8 cellular contexts compared by ENCODE assay signal in genomic region chr13:95624020-95624419, GRCh38. TPM values are rescaled to one million over a fixed set of nuclear protein-coding genes. Genes with fewer than 3 reads are reported as not detected.
DNase-seq lines count a peak whose midpoint lies in the region; ATAC-seq, FAIRE-seq and TF ChIP-seq lines count a peak whose summit lies in the region.

No MANE protein-coding gene starts in this region.

- H3K4me3 ChIP-seq in GM12878 (no peak overlapping the region), tibial artery (no peak overlapping the region)

- H3K4me1 Mint-ChIP-seq in activated CD4-positive, alpha-beta memory T cell treated with anti-CD3 and anti-CD28 coated beads for 36 hours (ENCODE audit: low read depth), result no peaks in the 10 kb centered on the region
- no peaks in the 10 kb centered on the region for H3K4me1 Mint-ChIP-seq in activated CD4-positive, alpha-beta memory T cell treated with anti-CD3 and anti-CD28 coated beads, Interleukin-2, amount 10 ng/mL, durations not matched to agents 7 days and 5 days

- POLR2A ChIA-PET in activated CD4-positive, alpha-beta memory T cell treated with anti-CD3 and anti-CD28 coated beads for 36 hours (lab: Charles Lee), result interaction anchor here (0.6 kb wide), 1 partner anchor 53 kb away, joined by 3 read pairs; the partner anchor contains the start of gene DNAJC3
- POLR2A ChIA-PET in activated CD4-positive, alpha-beta memory T cell treated with anti-CD3 and anti-CD28 coated beads, Interleukin-2, amount 10 ng/mL, durations not matched to agents 7 days and 5 days (lab: Charles Lee), result no interaction called here
- POLR2A ChIA-PET in GM12878 (lab: Charles Lee), result interaction anchor here (0.6 to 1.7 kb wide), 3 partner anchors 55 to 210 kb away, joined by 4 to 6 read pairs (median 5); no protein-coding TSS in a partner anchor

- H3K9me3 Mint-ChIP-seq in activated CD4-positive, alpha-beta memory T cell treated with anti-CD3 and anti-CD28 coated beads for 36 hours, result no peaks in the 10 kb centered on the region
- no peaks in the 10 kb centered on the region for H3K9me3 Mint-ChIP-seq in activated CD4-positive, alpha-beta memory T cell treated with anti-CD3 and anti-CD28 coated beads, Interleukin-2, amount 10 ng/mL, durations not matched to agents 7 days and 5 days

- H3K27ac Mint-ChIP-seq in activated CD4-positive, alpha-beta memory T cell treated with anti-CD3 and anti-CD28 coated beads for 36 hours, result no peak overlapping the region
- H3K27ac Mint-ChIP-seq in activated CD4-positive, alpha-beta memory T cell treated with anti-CD3 and anti-CD28 coated beads, Interleukin-2, amount 10 ng/mL, durations not matched to agents 7 days and 5 days, result no peak overlapping the region

- RAD21 ChIA-PET in GM12878 (lab: Charles Lee; ENCODE audit: unreplicated experiment), result interaction anchor here (0.6 to 5.8 kb wide), 9 partner anchors 37 to 1194 kb away, joined by 3 to 101 read pairs (median 3); no protein-coding TSS in a partner anchor

- BruUV-seq in GM12878 (replicated peaks; lab: Mats Ljungman, UMichigan), result no TSS peak

- WGBS in GM12878 (ENCODE audit: insufficient coverage, insufficient replicate concordance, low lambda C conversion rate, missing lambda C conversion rate), result 6% methylated on average over 5 of the region's 5 CpGs

- in situ Hi-C loops in GM12878 (cut with MboI), result loop anchor here (5.0 to 25.0 kb wide), 2 partner anchors 213 to 358 kb away; no protein-coding TSS in a partner anchor

- TF ChIP-seq RAD21 in GM12878 (IDR thresholded peaks at IDR 0.05; ENCODE audit: insufficient read depth, low read depth, low read length), result peak; percentile 90

- H3K27me3 Mint-ChIP-seq in activated CD4-positive, alpha-beta memory T cell treated with anti-CD3 and anti-CD28 coated beads for 36 hours, result peaks cover 6% of the 10 kb centered on the region
- peaks cover 19% of the 10 kb centered on the region for H3K27me3 Mint-ChIP-seq in activated CD4-positive, alpha-beta memory T cell treated with anti-CD3 and anti-CD28 coated beads, Interleukin-2, amount 10 ng/mL, durations not matched to agents 7 days and 5 days

- TF ChIP-seq POLR2A in GM12878 (IDR thresholded peaks at IDR 0.05; ENCODE audit: low read depth, low read length), result no peak

- no peak overlapping the region for H3K4me2 ChIP-seq in GM12878 (ENCODE audit: control insufficient read depth, insufficient read depth)

- no peaks in the 10 kb centered on the region for H3K36me3 ChIP-seq in GM12878 (ENCODE audit: control insufficient read depth in 2 of 2, insufficient read depth in 2 of 2, low read length in 1 of 2)
- peaks cover 34 to 38% (median 37%) of the 10 kb centered on the region in 3 donors for H3K36me3 ChIP-seq in tibial artery

- H4K20me1 ChIP-seq in GM12878 (ENCODE audit: control insufficient read depth, insufficient read depth), result no peaks in the 10 kb centered on the region

- FAIRE-seq in GM12878 (lab: Jason Lieb, UNC) (no peak), islet of Langerhans (lab: Jason Lieb, UNC) (peak; percentile 86)

- CTCF ChIA-PET in activated CD4-positive, alpha-beta memory T cell treated with anti-CD3 and anti-CD28 coated beads for 36 hours (lab: Charles Lee), result interaction anchor here (0.7 to 7.6 kb wide), 23 partner anchors 8 to 358 kb away, joined by 3 to 192 read pairs (median 4); partner anchors contain the start of gene DNAJC3
- CTCF ChIA-PET in activated CD4-positive, alpha-beta memory T cell treated with anti-CD3 and anti-CD28 coated beads, Interleukin-2, amount 10 ng/mL, durations not matched to agents 7 days and 5 days (lab: Charles Lee), result interaction anchor here (0.8 to 3.7 kb wide), 18 partner anchors 9 to 357 kb away, joined by 3 to 85 read pairs (median 4); partner anchors contain the start of genes DNAJC3 and DZIP1
- CTCF ChIA-PET in GM12878 (lab: Yijun Ruan, JAX), result interaction anchor here (0.6 to 7.7 kb wide), 55 partner anchors 8 to 1824 kb away, joined by 3 to 192 read pairs (median 4); partner anchors contain the start of gene DNAJC3

- no peaks in the 10 kb centered on the region for H3K4me1 ChIP-seq in GM12878 (ENCODE audit: control insufficient read depth, insufficient read depth, low read length)
- no peaks in the 10 kb centered on the region for H3K4me1 ChIP-seq in tibial artery

- H3K4me3 Mint-ChIP-seq in activated CD4-positive, alpha-beta memory T cell treated with anti-CD3 and anti-CD28 coated beads for 36 hours, result no peak overlapping the region
- no peak overlapping the region for H3K4me3 Mint-ChIP-seq in activated CD4-positive, alpha-beta memory T cell treated with anti-CD3 and anti-CD28 coated beads, Interleukin-2, amount 10 ng/mL, durations not matched to agents 7 days and 5 days

- no peaks in the 10 kb centered on the region for H3K9me3 ChIP-seq in GM12878 (replicated peaks; ENCODE audit: control insufficient read depth, insufficient read depth, low read length)
- no peaks in the 10 kb centered on the region for H3K9me3 ChIP-seq in tibial artery

- peak; percentile 66 to 79 (median 68) for TF ChIP-seq CTCF in GM12878 (IDR thresholded peaks at IDR 0.05 in 2 of 3, conservative IDR thresholded peaks at IDR 0.05 in 1 of 3; ENCODE audit: control insufficient read depth in 2 of 3, extremely low read depth in 1 of 3, insufficient read depth in 1 of 3, low read depth in 3 of 3, low read length in 3 of 3)
- peak; percentile 64 to 69 for TF ChIP-seq CTCF in tibial artery (IDR thresholded peaks at IDR 0.05)

- H3K27me3 ChIP-seq in GM12878 (replicated peaks in 1 of 2; ENCODE audit: control insufficient read depth in 2 of 2, insufficient read depth in 2 of 2, low read length in 1 of 2) (no peaks in the 10 kb centered on the region), tibial artery (no peaks in the 10 kb centered on the region)

- no peaks in the 10 kb centered on the region for H3K36me3 Mint-ChIP-seq in activated CD4-positive, alpha-beta memory T cell treated with anti-CD3 and anti-CD28 coated beads for 36 hours
- H3K36me3 Mint-ChIP-seq in activated CD4-positive, alpha-beta memory T cell treated with anti-CD3 and anti-CD28 coated beads, Interleukin-2, amount 10 ng/mL, durations not matched to agents 7 days and 5 days (ENCODE audit: low read depth), result no peaks in the 10 kb centered on the region

- intact Hi-C loops in activated CD4-positive, alpha-beta memory T cell treated with anti-CD3 and anti-CD28 coated beads for 36 hours (cut with micrococcal nuclease), result loop anchor here (1.0 to 5.0 kb wide), 4 partner anchors 37 to 357 kb away; no protein-coding TSS in a partner anchor
- intact Hi-C loops in GM12878 (cut with micrococcal nuclease; ENCODE audit: unreplicated experiment) (loop anchor here (1.0 to 2.0 kb wide), 3 partner anchors 37 to 355 kb away; no protein-coding TSS in a partner anchor), tibial artery (cut with DNase I; ENCODE audit: low total_unique reads) (loop anchor here (5.0 kb wide), 1 partner anchor 208 kb away; no protein-coding TSS in a partner anchor)

- H2AFZ ChIP-seq in GM12878 (ENCODE audit: control insufficient read depth, low read depth, low read length), result peak overlapping the region; percentile 52; the same call in 1 of the 2 replicates

- ATAC-seq in GM12878, result peak; percentile 77

- no peak overlapping the region for H3K27ac ChIP-seq in GM12878 (ENCODE audit: control insufficient read depth, insufficient read depth)
- H3K27ac ChIP-seq in tibial artery, result no peak overlapping the region

- no peak for TF ChIP-seq EP300 in GM12878 (IDR thresholded peaks at IDR 0.05; ENCODE audit: borderline replicate concordance in 1 of 2, control insufficient read depth in 1 of 2, low read depth in 2 of 2, low read length in 2 of 2)

- no peaks in the 10 kb centered on the region for H3K79me2 ChIP-seq in GM12878 (ENCODE audit: control insufficient read depth, insufficient read depth, low read length)

- no peak overlapping the region for H3K9ac ChIP-seq in GM12878 (ENCODE audit: control insufficient read depth, insufficient read depth, low read length)

- SMC1A ChIA-PET in GM12878 (lab: Charles Lee; ENCODE audit: uncharacterized antibody, unreplicated experiment), result interaction anchor here (0.6 to 7.6 kb wide), 13 partner anchors 25 to 396 kb away, joined by 3 to 139 read pairs (median 4); no protein-coding TSS in a partner anchor

- DNase-seq in activated CD4-positive, alpha-beta memory T cell treated with anti-CD3 and anti-CD28 coated beads for 36 hours, result peak; percentile 12
- no peak for DNase-seq in activated CD4-positive, alpha-beta memory T cell treated with anti-CD3 and anti-CD28 coated beads, Interleukin-2, amount 10 ng/mL, durations not matched to agents 7 days and 5 days
- DNase-seq in H4 (ENCODE audit: low spot score), result peak; percentile 12
- peak; percentile 27 for DNase-seq in NCI-H2171 (lab: John Stamatoyannopoulos, UW)
- no peak for DNase-seq in GM12878 (ENCODE audit: low read depth, low spot score)
- no peak for DNase-seq in tibial artery
- no peak for DNase-seq in foreskin melanocyte

RNA-seq across cellular contexts. Expression of gene DZIP1, which starts 20.5 kb away (rescaled TPM):
- total RNA-seq in activated CD4-positive, alpha-beta memory T cell treated with anti-CD3 and anti-CD28 coated beads for 36 hours, result under 1 TPM; 0.17 to 0.33 TPM
- under 1 TPM; 0.30 to 0.40 TPM for total RNA-seq in activated CD4-positive, alpha-beta memory T cell treated with anti-CD3 and anti-CD28 coated beads, Interleukin-2, amount 10 ng/mL, durations not matched to agents 7 days and 5 days
- total RNA-seq in H4 (2014; rRNA removed; shearing (Covaris generic)), result 14.6 and 36.4 TPM in 2 replicates
- not detected in 2 replicates for total RNA-seq in GM12878 (2013; cell fraction: nucleolus; rRNA removed)
- total RNA-seq in GM12878 (2014; rRNA removed) (0.56 and 0.60 TPM in 2 replicates), GM12878 (2014; rRNA removed; fragmentation: Illumina TruSeq; extraction: Trizol) (0.54 and 0.69 TPM in 2 replicates), GM12878 (2021) (1.2 and 1.9 TPM in 2 replicates)
- 2.4 TPM for polyA plus RNA-seq in GM12878 (2011; ENCODE audit: low read depth)
- polyA plus RNA-seq in GM12878 (2011; rRNA removed) (0.01 and 0.09 TPM in 2 replicates), GM12878 (2014; fragmentation: Illumina TruSeq; extraction: Trizol) (0.57 and 0.89 TPM in 2 replicates), GM12878 (2014; fragmentation: Nextera tagmentation; extraction: Ambion mirVana) (under 1 TPM; 0.27 to 0.68 TPM), GM12878 (2014; rRNA removed) (0.74 and 1.1 TPM in 2 replicates), GM12878 (2016; fragmentation: Nextera tagmentation; extraction: Ambion mirVana) (under 1 TPM; 0.23 to 0.40 TPM)
- 0.03 TPM in 2 replicates for polyA plus RNA-seq in GM12878 (2011; cell fraction: cytosol; rRNA removed)
- polyA plus RNA-seq in GM12878 (2011; cell fraction: nucleus; rRNA removed), result 0.04 and 0.10 TPM in 2 replicates
- polyA plus RNA-seq in GM12878 (2012), result 3.7 and 4.9 TPM in 2 replicates
- polyA minus RNA-seq in GM12878 (2011; rRNA and poly(A)+ RNA removed), result not detected in 2 replicates
- not detected in 2 replicates for polyA minus RNA-seq in GM12878 (2011; cell fraction: cytosol; rRNA and poly(A)+ RNA removed)
- 0.19 TPM in 1 of 2 replicates, not detected in the other for polyA minus RNA-seq in GM12878 (2011; cell fraction: nucleus; rRNA and poly(A)+ RNA removed)

RNA-seq across cellular contexts. Expression of gene DNAJC3, which starts 52.9 kb away (rescaled TPM):
- total RNA-seq in activated CD4-positive, alpha-beta memory T cell treated with anti-CD3 and anti-CD28 coated beads for 36 hours, result 10 to 100 TPM; 19.2 to 20.1 TPM
- total RNA-seq in activated CD4-positive, alpha-beta memory T cell treated with anti-CD3 and anti-CD28 coated beads, Interleukin-2, amount 10 ng/mL, durations not matched to agents 7 days and 5 days, result 10 to 100 TPM; 26.4 to 27.5 TPM
- total RNA-seq in H4 (2014; rRNA removed; shearing (Covaris generic)), result 22.4 and 29.1 TPM in 2 replicates
- 21.8 and 23.0 TPM in 2 replicates for total RNA-seq in GM12878 (2013; cell fraction: nucleolus; rRNA removed)
- total RNA-seq in GM12878 (2014; rRNA removed) (19.0 and 20.7 TPM in 2 replicates), GM12878 (2014; rRNA removed; fragmentation: Illumina TruSeq; extraction: Trizol) (25.9 and 28.9 TPM in 2 replicates), GM12878 (2021) (19.6 and 20.8 TPM in 2 replicates)
- polyA plus RNA-seq in GM12878 (2011; ENCODE audit: low read depth), result 15.0 TPM
- polyA plus RNA-seq in GM12878 (2011; rRNA removed) (13.7 and 21.3 TPM in 2 replicates), GM12878 (2014; fragmentation: Illumina TruSeq; extraction: Trizol) (14.9 and 17.8 TPM in 2 replicates), GM12878 (2014; fragmentation: Nextera tagmentation; extraction: Ambion mirVana) (10 to 100 TPM in 1 of 2 experiments, 1 to 10 TPM in 1; 9.3 to 19.0 TPM), GM12878 (2014; rRNA removed) (9.7 and 11.4 TPM in 2 replicates), GM12878 (2016; fragmentation: Nextera tagmentation; extraction: Ambion mirVana) (10 to 100 TPM; 32.8 to 37.4 TPM)
- 6.3 and 7.2 TPM in 2 replicates for polyA plus RNA-seq in GM12878 (2011; cell fraction: cytosol; rRNA removed)
- polyA plus RNA-seq in GM12878 (2011; cell fraction: nucleus; rRNA removed), result 4.6 and 6.0 TPM in 2 replicates
- polyA plus RNA-seq in GM12878 (2012), result 19.2 and 20.5 TPM in 2 replicates
- polyA minus RNA-seq in GM12878 (2011; rRNA and poly(A)+ RNA removed), result 21.6 and 26.4 TPM in 2 replicates
- polyA minus RNA-seq in GM12878 (2011; cell fraction: cytosol; rRNA and poly(A)+ RNA removed), result 11.5 and 12.4 TPM in 2 replicates
- polyA minus RNA-seq in GM12878 (2011; cell fraction: nucleus; rRNA and poly(A)+ RNA removed), result 6.5 and 8.6 TPM in 2 replicates

Comparison
In these comparisons a context has a peak if more than half of its experiments do, and no peak if none do; other contexts are left out.
1. DNase-seq: peak in activated CD4-positive, alpha-beta memory T cell treated with anti-CD3 and anti-CD28 coated beads for 36 hours (single experiment), H4 (single experiment) and NCI-H2171 (single experiment); none in activated CD4-positive, alpha-beta memory T cell treated with anti-CD3 and anti-CD28 coated beads, Interleukin-2, amount 10 ng/mL, durations not matched to agents 7 days and 5 days (single experiment), GM12878 (single experiment), tibial artery (0 of 2) and foreskin melanocyte (single experiment).